26 cellular contexts compared by ENCODE assay signal in genomic region chr9:136493567-136493971, GRCh38. TPM values are rescaled to one million over a fixed set of nuclear protein-coding genes. Genes with fewer than 3 reads are reported as not detected.
A peak's percentile ranks its signal among the peaks of the same experiment; 100 is the strongest.
DNase-seq lines count a peak whose midpoint lies in the region; ATAC-seq lines count a peak whose summit lies in the region.
"Had no signal": no experiment of that assay in that cellular context is flagged by ENCODE, and none has a peak within 500 bp of the region (broad histone marks: within the 10 kb centered on the region; RNA-seq: fewer than 3 reads in every experiment).

No MANE protein-coding gene starts in this region.

- H3K9me3 Mint-ChIP-seq in activated CD4-positive, alpha-beta T cell treated with anti-CD3 and anti-CD28 coated beads for 36 hours (ENCODE audit: low read depth), result no peaks in the 10 kb centered on the region
- no peaks in the 10 kb centered on the region for H3K9me3 Mint-ChIP-seq in activated T-helper 17 cell treated with anti-CD3 and anti-CD28 coated beads, Interleukin-2, amount 50 U/mL, for 72 hours
- H3K9me3 Mint-ChIP-seq: activated T-helper 2 cell treated with anti-CD3 and anti-CD28 coated beads, Interferon-gamma antibody, Interleukin-2, Interleukin-4, amounts not matched to agents 10 μg/mL and 5 μg/mL and 100 μg/mL, durations not matched to agents 14 hours and 24 hours and 36 hours; memory B cell; natural killer cell; stimulated activated memory B cell treated with anti-CD40 and anti-IgM and Interleukin-4, amounts not matched to agents 10 μg/mL and 1 μg/mL and 100 μg/mL, for 72 hours had no signal

- H4K20me1 ChIP-seq in GM23248 (ENCODE audit: insufficient read depth), result no peaks in the 10 kb centered on the region

- H3K9me3 ChIP-seq in stomach smooth muscle (ENCODE audit: control insufficient read depth in 2 of 2, low read length in 2 of 2), result no peaks in the 10 kb centered on the region
- no peaks in the 10 kb centered on the region for H3K9me3 ChIP-seq in GM23248 (ENCODE audit: low read depth)
- H3K9me3 ChIP-seq: body of pancreas, transverse colon had no signal

- DNase-seq in activated CD4-positive, alpha-beta T cell treated with anti-CD3 and anti-CD28 coated beads for 36 hours, result no peak
- DNase-seq in activated CD4-positive, alpha-beta T cell treated with anti-CD3 and anti-CD28 coated beads, Interleukin-2, amount 50 U/mL, for 4 hours, result no peak
- no peak for DNase-seq in left lobe of liver (ENCODE audit: low spot score)
- DNase-seq in H7, result no peak
- DNase-seq in GM23248, result no peak
- no peak for DNase-seq in DMS79 treated with DMSO at 0.1 percent for 48 hours (lab: John Stamatoyannopoulos, UW)
- DNase-seq: activated CD4-positive, alpha-beta T cell treated with anti-CD3 and anti-CD28 coated beads for 48 hours; activated CD8-positive, alpha-beta memory T cell treated with anti-CD3 and anti-CD28 coated beads, Interleukin-2, amount 10 ng/mL, durations not matched to agents 7 days and 5 days; body of pancreas; COR-L47; cortex of kidney; natural killer cell; NCI-H1417; NCI-H524 treated with DMSO at 0.1 percent for 48 hours; stimulated activated CD4-positive, alpha-beta T cell treated with anti-CD3 and anti-CD28 coated beads, Interleukin-1b, Interleukin-23, amount 100 ng/mL, for 48 hours; transverse colon had no signal

- H3K4me3 Mint-ChIP-seq in activated CD4-positive, alpha-beta T cell treated with anti-CD3 and anti-CD28 coated beads for 36 hours, result no peak overlapping the region
- no peak overlapping the region for H3K4me3 Mint-ChIP-seq in activated T-helper 17 cell treated with anti-CD3 and anti-CD28 coated beads, Interleukin-2, amount 50 U/mL, for 72 hours
- H3K4me3 Mint-ChIP-seq: activated CD8-positive, alpha-beta memory T cell treated with anti-CD3 and anti-CD28 coated beads, Interleukin-2, amount 10 ng/mL, durations not matched to agents 7 days and 5 days; B cell; memory B cell; natural killer cell; stimulated activated memory B cell treated with anti-CD40 and anti-IgM and Interleukin-4, amounts not matched to agents 10 μg/mL and 1 μg/mL and 100 μg/mL, for 72 hours had no signal

- H3K4me1 ChIP-seq in stomach smooth muscle (ENCODE audit: control insufficient read depth, insufficient read depth, low read length) (peaks cover 21% of the 10 kb centered on the region), GM23248 (ENCODE audit: insufficient read depth) (peaks cover 4% of the 10 kb centered on the region; the same call in 1 of the 2 replicates)
- H3K4me1 ChIP-seq: parathyroid adenoma had no signal

- H2AFZ ChIP-seq in GM23248, result no peak overlapping the region
- H2AFZ ChIP-seq: hepatocyte, parathyroid adenoma had no signal

- H3K9me2 ChIP-seq in GM23248 (ENCODE audit: insufficient read depth), result no peaks in the 10 kb centered on the region

- in situ Hi-C loops in GM23248 (cut with MboI), result loop anchor here (5.0 kb wide), 1 partner anchor 129 kb away; no protein-coding TSS in a partner anchor

- WGBS in GM23248 (ENCODE audit: low coverage in 1 of 2, low lambda C conversion rate in 2 of 2, missing lambda C conversion rate in 2 of 2), 2 experiments, result 64 to 68% methylated on average over 8 of the region's 8 CpGs

- H3F3A ChIP-seq in GM23248 (ENCODE audit: insufficient read depth), result no peaks in the 10 kb centered on the region

- H3K27ac Mint-ChIP-seq in activated CD4-positive, alpha-beta T cell treated with anti-CD3 and anti-CD28 coated beads for 36 hours, result no peak overlapping the region
- H3K27ac Mint-ChIP-seq in activated T-helper 17 cell treated with anti-CD3 and anti-CD28 coated beads, Interleukin-2, amount 50 U/mL, for 72 hours, result no peak overlapping the region
- H3K27ac Mint-ChIP-seq: activated CD8-positive, alpha-beta memory T cell treated with anti-CD3 and anti-CD28 coated beads, Interleukin-2, amount 10 ng/mL, durations not matched to agents 7 days and 5 days; activated T-helper 2 cell treated with anti-CD3 and anti-CD28 coated beads, Interferon-gamma antibody, Interleukin-2, Interleukin-4, amounts not matched to agents 10 μg/mL and 5 μg/mL and 100 μg/mL, durations not matched to agents 14 hours and 24 hours and 36 hours; B cell; memory B cell; natural killer cell; stimulated activated memory B cell treated with anti-CD40 and anti-IgM and Interleukin-4, amounts not matched to agents 10 μg/mL and 1 μg/mL and 100 μg/mL, for 72 hours had no signal

- H3K27me3 ChIP-seq in stomach smooth muscle (ENCODE audit: control insufficient read depth in 1 of 2, insufficient read depth in 2 of 2, low read length in 2 of 2), result no peaks in the 10 kb centered on the region
- no peaks in the 10 kb centered on the region for H3K27me3 ChIP-seq in H7 (ENCODE audit: control insufficient read depth, insufficient read depth, low read length)
- no peaks in the 10 kb centered on the region for H3K27me3 ChIP-seq in GM23248 (replicated peaks; ENCODE audit: insufficient read depth)
- H3K27me3 ChIP-seq: body of pancreas, hepatocyte, transverse colon had no signal

- CTCF ChIA-PET in activated CD4-positive, alpha-beta T cell treated with anti-CD3 and anti-CD28 coated beads for 36 hours (lab: Charles Lee), result no interaction called here

- POLR2A ChIA-PET in activated CD4-positive, alpha-beta T cell treated with anti-CD3 and anti-CD28 coated beads for 36 hours (lab: Charles Lee), result no interaction called here

- peaks cover 6% of the 10 kb centered on the region for H3K36me3 Mint-ChIP-seq in activated CD4-positive, alpha-beta T cell treated with anti-CD3 and anti-CD28 coated beads for 36 hours (ENCODE audit: low read depth)
- peaks cover 20% of the 10 kb centered on the region for H3K36me3 Mint-ChIP-seq in activated T-helper 17 cell treated with anti-CD3 and anti-CD28 coated beads, Interleukin-2, amount 50 U/mL, for 72 hours (ENCODE audit: low read depth)
- H3K36me3 Mint-ChIP-seq: natural killer cell had no signal

- H3K9ac ChIP-seq in stomach smooth muscle (ENCODE audit: low read length in 2 of 2) (no peak overlapping the region), GM23248 (no peak overlapping the region)
- H3K9ac ChIP-seq: parathyroid adenoma had no signal

- intact Hi-C loops in activated CD4-positive, alpha-beta T cell treated with anti-CD3 and anti-CD28 coated beads for 36 hours (cut with DNase I, micrococcal nuclease), result no loop called here

- H3K27me3 Mint-ChIP-seq in activated CD4-positive, alpha-beta T cell treated with anti-CD3 and anti-CD28 coated beads for 36 hours, result no peaks in the 10 kb centered on the region
- H3K27me3 Mint-ChIP-seq in activated T-helper 17 cell treated with anti-CD3 and anti-CD28 coated beads, Interleukin-2, amount 50 U/mL, for 72 hours, result no peaks in the 10 kb centered on the region
- H3K27me3 Mint-ChIP-seq: activated CD8-positive, alpha-beta memory T cell treated with anti-CD3 and anti-CD28 coated beads, Interleukin-2, amount 10 ng/mL, durations not matched to agents 7 days and 5 days; B cell; memory B cell; stimulated activated memory B cell treated with anti-CD40 and anti-IgM and Interleukin-4, amounts not matched to agents 10 μg/mL and 1 μg/mL and 100 μg/mL, for 72 hours had no signal

- no peak overlapping the region for H3K4me2 ChIP-seq in GM23248 (ENCODE audit: unreplicated experiment)
- H3K4me2 ChIP-seq: hepatocyte had no signal

- peaks cover 18 to 20% of the 10 kb centered on the region in 2 donors for H3K36me3 ChIP-seq in stomach smooth muscle (ENCODE audit: control insufficient read depth in 2 of 2, insufficient read depth in 2 of 2, low read length in 2 of 2)
- H3K36me3 ChIP-seq in H7 (replicated peaks; ENCODE audit: control insufficient read depth, insufficient read depth, low read length), result peaks cover 7% of the 10 kb centered on the region
- H3K36me3 ChIP-seq in GM23248 (ENCODE audit: low read depth), result no peaks in the 10 kb centered on the region

- H3K4me3 ChIP-seq in stomach smooth muscle (ENCODE audit: low read length in 2 of 2) (no peak overlapping the region), H7 (ENCODE audit: insufficient read depth, low read depth, low read length) (no peak overlapping the region), GM23248 (no peak overlapping the region)
- H3K4me3 ChIP-seq: body of pancreas, hepatocyte, transverse colon had no signal

- no peaks in the 10 kb centered on the region for H3K79me2 ChIP-seq in GM23248 (ENCODE audit: insufficient read depth)
- H3K79me2 ChIP-seq: hepatocyte, parathyroid adenoma had no signal

- no peaks in the 10 kb centered on the region for H3K4me1 Mint-ChIP-seq in activated CD4-positive, alpha-beta T cell treated with anti-CD3 and anti-CD28 coated beads for 36 hours
- no peaks in the 10 kb centered on the region for H3K4me1 Mint-ChIP-seq in activated T-helper 17 cell treated with anti-CD3 and anti-CD28 coated beads, Interleukin-2, amount 50 U/mL, for 72 hours
- H3K4me1 Mint-ChIP-seq: activated CD8-positive, alpha-beta memory T cell treated with anti-CD3 and anti-CD28 coated beads, Interleukin-2, amount 10 ng/mL, durations not matched to agents 7 days and 5 days; B cell had no signal

- ATAC-seq in activated CD4-positive, alpha-beta T cell treated with anti-CD3 and anti-CD28 coated beads for 36 hours, result peak; percentile 7
- peak; percentile 3 for ATAC-seq in activated T-helper 17 cell treated with anti-CD3 and anti-CD28 coated beads, Interleukin-2, amount 50 U/mL, for 72 hours (replicated peaks)
- ATAC-seq in left lobe of liver, result peak; percentile 8
- ATAC-seq: activated CD8-positive, alpha-beta memory T cell treated with anti-CD3 and anti-CD28 coated beads, Interleukin-2, amount 10 ng/mL, durations not matched to agents 7 days and 5 days; body of pancreas; Right ventricle myocardium inferior; stimulated activated memory B cell treated with anti-CD40 and anti-IgM and Interleukin-4, amounts not matched to agents 10 μg/mL and 1 μg/mL and 100 μg/mL, for 72 hours had no signal

- peak overlapping the region; percentile 31 for H3K27ac ChIP-seq in stomach smooth muscle (ENCODE audit: low read length)
- H3K27ac ChIP-seq in GM23248, result no peak overlapping the region
- H3K27ac ChIP-seq: 22Rv1, body of pancreas, hepatocyte, parathyroid adenoma, transverse colon had no signal

RNA-seq across cellular contexts. Expression of gene SEC16A, which starts 10.7 kb away (rescaled TPM):
- 10 to 100 TPM; 62.7 TPM for total RNA-seq in activated CD4-positive, alpha-beta T cell treated with anti-CD3 and anti-CD28 coated beads for 36 hours
- total RNA-seq in activated T-helper 17 cell treated with anti-CD3 and anti-CD28 coated beads, Interleukin-2, amount 50 U/mL, for 72 hours, result 10 to 100 TPM; 56.0 to 85.3 TPM
- total RNA-seq in left lobe of liver, result 71.8 TPM
- total RNA-seq in H7 (2014; rRNA removed; shearing (Covaris generic)), result 17.7 and 23.2 TPM in 2 replicates
- total RNA-seq in GM23248 (2014; rRNA removed; shearing (Covaris generic)), result 32.0 and 34.5 TPM in 2 replicates
- 40.4 and 43.4 TPM in 2 replicates for polyA plus RNA-seq in GM23248 (2016; fragmentation: Nextera tagmentation; extraction: Ambion mirVana)

RNA-seq across cellular contexts. Expression of gene NOTCH1, which starts 52.3 kb away (rescaled TPM):
- total RNA-seq in activated CD4-positive, alpha-beta T cell treated with anti-CD3 and anti-CD28 coated beads for 36 hours, result 10 to 100 TPM; 70.0 to 79.4 TPM
- total RNA-seq in activated T-helper 17 cell treated with anti-CD3 and anti-CD28 coated beads, Interleukin-2, amount 50 U/mL, for 72 hours, result 10 to 100 TPM; 63.8 to 65.9 TPM
- total RNA-seq in left lobe of liver, result 31.9 TPM
- 32.2 and 33.3 TPM in 2 replicates for total RNA-seq in H7 (2014; rRNA removed; shearing (Covaris generic))
- total RNA-seq in GM23248 (2014; rRNA removed; shearing (Covaris generic)), result 5.2 and 5.7 TPM in 2 replicates
- 1.5 TPM in 2 replicates for polyA plus RNA-seq in GM23248 (2016; fragmentation: Nextera tagmentation; extraction: Ambion mirVana)

RNA-seq across cellular contexts. Expression of gene INPP5E, which starts 53.9 kb away (rescaled TPM):
- 10 to 100 TPM; 13.5 to 14.1 TPM for total RNA-seq in activated CD4-positive, alpha-beta T cell treated with anti-CD3 and anti-CD28 coated beads for 36 hours
- total RNA-seq in activated T-helper 17 cell treated with anti-CD3 and anti-CD28 coated beads, Interleukin-2, amount 50 U/mL, for 72 hours, result 10 to 100 TPM; 14.2 to 18.2 TPM
- 8.8 TPM for total RNA-seq in left lobe of liver
- total RNA-seq in H7 (2014; rRNA removed; shearing (Covaris generic)), result 12.4 and 15.2 TPM in 2 replicates
- total RNA-seq in GM23248 (2014; rRNA removed; shearing (Covaris generic)), result 8.1 and 12.5 TPM in 2 replicates
- polyA plus RNA-seq in GM23248 (2016; fragmentation: Nextera tagmentation; extraction: Ambion mirVana), result 5.0 and 5.2 TPM in 2 replicates
